8 cellular contexts compared by ENCODE assay signal in the genomic region with DNA sequence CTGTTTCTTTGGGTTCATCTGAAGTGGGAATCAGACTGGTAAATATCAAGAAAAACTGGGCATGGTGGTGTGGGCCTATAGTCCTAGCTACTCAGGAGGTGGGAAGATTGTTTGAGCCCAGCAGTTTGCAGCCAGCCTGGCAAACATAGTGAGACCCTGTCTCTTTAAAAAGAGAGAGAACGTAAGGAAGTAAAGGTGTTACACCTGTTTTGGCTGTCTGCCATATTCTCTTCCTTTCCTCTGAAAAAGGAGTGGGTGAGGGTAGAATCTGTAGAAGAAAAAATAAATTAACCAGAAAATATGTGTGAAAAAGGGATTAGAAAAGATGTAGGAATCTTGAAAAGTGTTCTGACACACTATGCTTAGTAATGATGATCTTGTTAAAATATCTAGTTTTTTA. TPM values are rescaled to one million over a fixed set of nuclear protein-coding genes. Genes with fewer than 3 reads are reported as not detected.
DNase-seq lines count a peak whose midpoint lies in the region; ATAC-seq and TF ChIP-seq lines count a peak whose summit lies in the region.

No MANE protein-coding gene starts in this region.

- H3K9me3 Mint-ChIP-seq in HFFc6: no peaks in the 10 kb centered on the region
- H3K9me3 Mint-ChIP-seq in central memory CD8-positive, alpha-beta T cell: no peaks in the 10 kb centered on the region

- peak overlapping the region; percentile 26 to 59 for H3K9ac ChIP-seq in mucosa of rectum (ENCODE audit: low read depth in 1 of 2, low read length in 2 of 2)

- H3K27ac ChIP-seq in ACC112 (ENCODE audit: low read depth, low read length) (peak overlapping the region; percentile 87), mucosa of rectum (ENCODE audit: low read depth in 2 of 2, low read length in 2 of 2) (peak overlapping the region; percentile 56 to 82)

- no peak for ATAC-seq in central memory CD8-positive, alpha-beta T cell (replicated peaks; ENCODE audit: extremely low read depth, poor library complexity, severe bottlenecking)

- TF ChIP-seq CTCF in HFFc6 (IDR thresholded peaks at IDR 0.05) (no peak), GM13976 (IDR thresholded peaks at IDR 0.05; ENCODE audit: borderline replicate concordance, control extremely low read depth, extremely low read depth, insufficient read depth, missing control alignments) (no peak)

- H3K36me3 ChIP-seq in ACC112 (ENCODE audit: insufficient read depth, low read length) (peaks cover 10% of the 10 kb centered on the region), mucosa of rectum (ENCODE audit: control insufficient read depth in 2 of 2, insufficient read depth in 2 of 2, low read length in 2 of 2) (peaks cover 7 to 9% of the 10 kb centered on the region in 2 donors)

- H3K9me3 ChIP-seq in mucosa of rectum (ENCODE audit: control insufficient read depth in 2 of 2, low read length in 2 of 2): no peaks in the 10 kb centered on the region

- peaks cover 6% of the 10 kb centered on the region for H3K36me3 Mint-ChIP-seq in HFFc6 (ENCODE audit: low read depth)
- H3K36me3 Mint-ChIP-seq in central memory CD8-positive, alpha-beta T cell (ENCODE audit: insufficient read depth): peaks cover 8% of the 10 kb centered on the region

- peak overlapping the region; percentile 90 for H3K27ac Mint-ChIP-seq in HFFc6
- no peak overlapping the region for H3K27ac Mint-ChIP-seq in central memory CD8-positive, alpha-beta T cell (ENCODE audit: low read depth)

- peak overlapping the region; percentile 67 for H3K4me3 ChIP-seq in ACC112 (ENCODE audit: low read depth, low read length)
- peak overlapping the region in 1 of 2 donors; percentile 56 for H3K4me3 ChIP-seq in mucosa of rectum (ENCODE audit: low read length in 2 of 2)

- DNase-seq in HFFc6 (no peak), DMS153 treated with DMSO at 0.1 percent for 48 hours (lab: John Stamatoyannopoulos, UW; ENCODE audit: unreplicated experiment) (no peak), HK-2 (ENCODE audit: unreplicated experiment) (no peak), GM13976 (ENCODE audit: low spot score) (no peak), HuH-7 (ENCODE audit: low spot score) (no peak)
- DNase-seq in central memory CD8-positive, alpha-beta T cell (ENCODE audit: low spot score in 2 of 2): no peak

- H3K79me2 ChIP-seq in ACC112 (ENCODE audit: control insufficient read depth, insufficient read depth, low read length, unreplicated experiment): peaks cover 56% of the 10 kb centered on the region

- peaks cover 41% of the 10 kb centered on the region for H3K4me1 ChIP-seq in ACC112 (ENCODE audit: control insufficient read depth, insufficient read depth, low read length, unreplicated experiment)
- peaks cover 20 to 25% of the 10 kb centered on the region in 2 donors for H3K4me1 ChIP-seq in mucosa of rectum (ENCODE audit: control insufficient read depth in 2 of 2, insufficient read depth in 2 of 2, low read length in 2 of 2)

- H2AFZ ChIP-seq in ACC112 (ENCODE audit: low read length, unreplicated experiment): no peak overlapping the region

- no peaks in the 10 kb centered on the region; the same call in 1 of the 2 replicates for H3K27me3 Mint-ChIP-seq in HFFc6 (ENCODE audit: insufficient read depth)
- no peaks in the 10 kb centered on the region for H3K27me3 Mint-ChIP-seq in central memory CD8-positive, alpha-beta T cell

- H3K4me1 Mint-ChIP-seq in HFFc6 (ENCODE audit: low read depth): peaks cover 59% of the 10 kb centered on the region
- H3K4me1 Mint-ChIP-seq in central memory CD8-positive, alpha-beta T cell: peaks cover 52% of the 10 kb centered on the region

- in situ Hi-C loops in GM13976 (cut with MboI; ENCODE audit: low sequenced_read_pairs, unreplicated experiment): no loop called here

- H3K4me3 Mint-ChIP-seq in HFFc6: peak overlapping the region; percentile 85
- H3K4me3 Mint-ChIP-seq in central memory CD8-positive, alpha-beta T cell: peak overlapping the region; percentile 48

- H3K27me3 ChIP-seq in ACC112 (ENCODE audit: insufficient read depth, low read length) (no peaks in the 10 kb centered on the region), mucosa of rectum (ENCODE audit: control insufficient read depth in 2 of 2, insufficient read depth in 2 of 2, low read length in 2 of 2) (no peaks in the 10 kb centered on the region)

RNA-seq across cellular contexts. Expression of gene AHCYL1, which starts 20.0 kb away (rescaled TPM):
- 10 to 100 TPM; 73.4 to 87.1 (median 74.7) TPM for total RNA-seq in HFFc6 (2021; fragmentation: NEBNext Ultra II Directional; extraction: Animal tissue kit (Norgen Biotek cat#: 25700))

RNA-seq across cellular contexts. Expression of gene STRIP1, which starts 29.8 kb away (rescaled TPM):
- total RNA-seq in HFFc6 (2021; fragmentation: NEBNext Ultra II Directional; extraction: Animal tissue kit (Norgen Biotek cat#: 25700)): 10 to 100 TPM; 33.2 to 48.4 (median 36.8) TPM
